8 cellular contexts compared by ENCODE assay signal in the genomic region with DNA sequence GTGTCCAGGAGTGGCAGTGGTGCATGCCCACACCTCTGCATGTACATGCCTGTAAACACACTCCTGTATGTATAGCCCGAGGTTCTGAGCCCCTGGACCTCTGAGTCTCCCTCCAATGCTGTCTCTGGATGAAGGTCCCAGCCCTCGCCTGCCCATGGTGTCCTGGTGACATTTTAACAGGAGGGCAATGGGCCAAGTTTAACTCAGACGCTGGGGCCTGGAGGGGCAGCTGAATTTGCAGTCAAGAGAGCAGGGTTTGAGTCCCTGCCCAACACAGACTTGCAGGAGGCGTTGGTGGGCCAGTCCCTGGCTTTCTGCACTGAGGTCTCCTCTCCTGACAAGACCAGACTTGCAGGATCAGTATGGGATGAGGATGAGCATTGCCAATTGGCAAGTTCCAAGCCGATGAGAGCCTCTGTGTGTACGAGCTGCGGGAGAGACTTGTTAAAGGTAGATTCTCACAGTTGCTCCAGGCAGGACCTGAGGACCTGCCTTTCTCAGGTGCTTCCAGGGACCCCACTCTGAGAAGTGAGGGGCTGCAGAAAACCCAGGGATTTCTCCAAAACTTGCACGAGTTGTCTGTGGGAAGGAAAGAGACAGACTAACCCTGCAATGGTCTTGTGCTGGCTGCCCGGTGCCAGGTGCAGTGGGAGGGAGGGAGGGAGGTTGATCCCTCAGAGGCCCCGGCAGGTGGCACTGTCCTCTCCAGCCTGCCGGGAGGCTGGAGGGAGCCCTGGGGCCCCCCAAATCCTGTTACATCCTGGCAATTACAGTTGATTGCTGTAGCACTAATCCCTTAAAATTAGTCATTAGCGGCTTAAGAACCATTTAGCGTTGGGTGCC.
A peak's percentile ranks its signal among the peaks of the same experiment; 100 is the strongest.
DNase-seq lines count a peak whose midpoint lies in the region; ATAC-seq and TF ChIP-seq lines count a peak whose summit lies in the region.

No MANE protein-coding gene starts in this region.

- no peaks in the 10 kb centered on the region for H3K79me2 ChIP-seq in HCT116 (ENCODE audit: insufficient read depth, low read length)

- H2AFZ ChIP-seq in HCT116 (ENCODE audit: low read depth, low read length, poor library complexity, severe bottlenecking): no peak overlapping the region
- no peak overlapping the region for H2AFZ ChIP-seq in mesenchymal stem cell (ENCODE audit: low read depth, low read length)

- RAD21 ChIA-PET in HCT116 (lab: Charles Lee; ENCODE audit: low non-redundant PET in 1 of 2, low total read pairs in 2 of 2, uncharacterized antibody in 2 of 2, unreplicated experiment in 2 of 2): no interaction called here

- H3K4me1 ChIP-seq in HCT116 (ENCODE audit: control insufficient read depth in 1 of 2, insufficient read depth in 2 of 2, low read length in 2 of 2) (no peaks in the 10 kb centered on the region), mesenchymal stem cell (ENCODE audit: control insufficient read depth, insufficient read depth, low read depth, low read length) (peaks cover 9% of the 10 kb centered on the region)

- no peak overlapping the region for H3K4me2 ChIP-seq in HCT116 (ENCODE audit: low read length)
- H3K4me2 ChIP-seq in mesenchymal stem cell (ENCODE audit: low read length, poor library complexity, severe bottlenecking): no peak overlapping the region

- no peaks in the 10 kb centered on the region for H3K9me2 ChIP-seq in HCT116 (ENCODE audit: insufficient read depth)

- no peak overlapping the region for H3K27ac ChIP-seq in HCT116 (ENCODE audit: low read depth, low read length)
- no peak overlapping the region for H3K27ac ChIP-seq in mesenchymal stem cell (ENCODE audit: low read length, poor library complexity, severe bottlenecking)

- no peaks in the 10 kb centered on the region for H3K27me3 ChIP-seq in HCT116 (ENCODE audit: insufficient read depth, low read length)
- H3K27me3 ChIP-seq in mesenchymal stem cell (ENCODE audit: control insufficient read depth in 1 of 2, insufficient read depth in 1 of 2, low read length in 2 of 2): peaks cover 0 to 5% of the 10 kb centered on the region in 2 experiments

- TF ChIP-seq CTCF in HCT116 (IDR thresholded peaks at IDR 0.05 in 2 of 3, conservative IDR thresholded peaks at IDR 0.05 in 1 of 3; ENCODE audit: borderline replicate concordance in 1 of 3, insufficient read depth in 1 of 3, low read depth in 2 of 3, low read length in 2 of 3): 0 out of 6 replicates have a peak, but pooled peaks of 1 of the 3 experiments have one; percentile 6

- no peak overlapping the region for H3K14ac ChIP-seq in mesenchymal stem cell (ENCODE audit: low read length in 2 of 2)

- no peaks in the 10 kb centered on the region for H3K36me3 ChIP-seq in HCT116 (ENCODE audit: control insufficient read depth in 1 of 2, insufficient read depth in 2 of 2, low read length in 2 of 2)
- peaks cover 0 to 18% of the 10 kb centered on the region in 2 experiments for H3K36me3 ChIP-seq in mesenchymal stem cell (ENCODE audit: control insufficient read depth in 1 of 2, insufficient read depth in 2 of 2, low read depth in 1 of 2, low read length in 2 of 2)

- H3K79me1 ChIP-seq in mesenchymal stem cell (replicated peaks; ENCODE audit: low read length, poor library complexity, severe bottlenecking): no peaks in the 10 kb centered on the region

- no peak overlapping the region for H3K9ac ChIP-seq in HCT116 (ENCODE audit: low read length)
- H3K9ac ChIP-seq in mesenchymal stem cell (ENCODE audit: low read length): no peak overlapping the region

- no peak overlapping the region for H2BK15ac ChIP-seq in mesenchymal stem cell (ENCODE audit: low read depth, poor library complexity, severe bottlenecking)

- POLR2A ChIA-PET in HCT116 (lab: Charles Lee): no interaction called here

- WGBS in mesenchymal stem cell: 81% methylated on average over 13 of the region's 13 CpGs

- no peak overlapping the region for H2BK120ac ChIP-seq in mesenchymal stem cell (ENCODE audit: low read depth, low read length)

- H3K4ac ChIP-seq in mesenchymal stem cell (ENCODE audit: low read depth in 1 of 2, low read length in 2 of 2): no peak overlapping the region

- H2BK12ac ChIP-seq in mesenchymal stem cell (ENCODE audit: low read length in 2 of 2): no peak overlapping the region

- BruUV-seq in HCT116 (replicated peaks; lab: Mats Ljungman, UMichigan): no TSS peak

- H3K23ac ChIP-seq in mesenchymal stem cell (ENCODE audit: low read length in 2 of 2): no peak overlapping the region

- DNase-seq in AG20443 (ENCODE audit: low spot score) (peak; percentile 47), HCT116 (ENCODE audit: low read depth, low spot score) (no peak), kidney glomerular epithelial cell (lab: John Stamatoyannopoulos, UW) (peak; percentile 0), mesenchymal stem cell (no peak)

- TF ChIP-seq RAD21 in HCT116 (IDR thresholded peaks at IDR 0.05; ENCODE audit: low read depth): no peak

- TF ChIP-seq POLR2A in HCT116 (IDR thresholded peaks at IDR 0.05; ENCODE audit: borderline replicate concordance, extremely low read depth, insufficient read depth, insufficient read length): no peak

- H3K4me3 ChIP-seq in HCT116 (replicated peaks in 1 of 2; ENCODE audit: low read depth in 1 of 2, low read length in 2 of 2) (no peak overlapping the region), mesenchymal stem cell (ENCODE audit: insufficient read depth in 1 of 2, low read depth in 1 of 2, low read length in 2 of 2) (no peak overlapping the region)

- no peak overlapping the region for H4K8ac ChIP-seq in mesenchymal stem cell (ENCODE audit: low read length)

- no peak overlapping the region for H3K18ac ChIP-seq in mesenchymal stem cell (ENCODE audit: low read depth in 1 of 2, low read length in 2 of 2)

- no peaks in the 10 kb centered on the region for H4K20me1 ChIP-seq in HCT116 (ENCODE audit: insufficient read depth)

- intact Hi-C loops in HCT116 (cut with micrococcal nuclease): no loop called here

- H2BK5ac ChIP-seq in mesenchymal stem cell (ENCODE audit: low read depth, low read length, poor library complexity, severe bottlenecking): no peak overlapping the region

- ATAC-seq in HCT116: peak; percentile 61; the same call in 1 of the 2 replicates
- peak; percentile 32; the same call in 1 of the 3 replicates for ATAC-seq in SK-N-SH treated with all-trans-retinoic acid at 6 μM for 48 hours
- ATAC-seq in HG03196 (IDR thresholded peaks at IDR 0.05; ENCODE audit: unreplicated experiment): no peak
- no peak for ATAC-seq in GM21576 (IDR thresholded peaks at IDR 0.05; ENCODE audit: unreplicated experiment)
- ATAC-seq in GM18511 (IDR thresholded peaks at IDR 0.05; ENCODE audit: unreplicated experiment): no peak

- H3K9me3 ChIP-seq in HCT116 (ENCODE audit: control insufficient read depth in 1 of 2, insufficient read depth in 1 of 2, low read depth in 1 of 2, low read length in 2 of 2): no peaks in the 10 kb centered on the region
- H3K9me3 ChIP-seq in mesenchymal stem cell (ENCODE audit: control insufficient read depth, low read length): no peaks in the 10 kb centered on the region

- CTCF ChIA-PET in HCT116 (lab: Charles Lee): no interaction called here

- H2AK5ac ChIP-seq in mesenchymal stem cell (ENCODE audit: low read length, severe bottlenecking): no peak overlapping the region

- H4K91ac ChIP-seq in mesenchymal stem cell (ENCODE audit: low read length): no peak overlapping the region

TF ChIP-seq in HCT116, 20 proteins besides CTCF, POLR2A, EP300 and RAD21:
- TF ChIP-seq EZH2 (IDR thresholded peaks at IDR 0.05) (no peak), SIN3A (IDR thresholded peaks at IDR 0.05; ENCODE audit: low read depth) (no peak), SRF (IDR thresholded peaks at IDR 0.05; ENCODE audit: low read depth) (no peak), SP1 (IDR thresholded peaks at IDR 0.05; ENCODE audit: low read depth) (no peak), TCF7L2 (IDR thresholded peaks at IDR 0.05; ENCODE audit: borderline replicate concordance, extremely low read depth, insufficient read depth, insufficient read length) (no peak), ATF3 (IDR thresholded peaks at IDR 0.05) (no peak), ZFX (IDR thresholded peaks at IDR 0.05) (no peak), POLR2AphosphoS5 (IDR thresholded peaks at IDR 0.05; ENCODE audit: low read depth, low read length) (no peak), CEBPB (IDR thresholded peaks at IDR 0.05; ENCODE audit: low read depth) (no peak), JUND (IDR thresholded peaks at IDR 0.05) (no peak), EGR1 (IDR thresholded peaks at IDR 0.05; ENCODE audit: low read depth) (no peak)

TF ChIP-seq in SK-N-SH treated with all-trans-retinoic acid at 6 μM for 48 hours, 23 proteins besides CTCF, POLR2A, EP300 and RAD21:
- TF ChIP-seq SNAI2 (CRISPR knock-in tag; IDR thresholded peaks at IDR 0.05): no peak
- no peak for TF ChIP-seq TCF4 (CRISPR knock-in tag; IDR thresholded peaks at IDR 0.05; ENCODE audit: borderline replicate concordance)
- TF ChIP-seq ISL1 (CRISPR knock-in tag; IDR thresholded peaks at IDR 0.05): no peak
- no peak for TF ChIP-seq BACH2 (CRISPR knock-in tag; IDR thresholded peaks at IDR 0.05; ENCODE audit: borderline replicate concordance)
- no peak for TF ChIP-seq ZNF565 (CRISPR knock-in tag; conservative IDR thresholded peaks at IDR 0.05; ENCODE audit: low read depth)
- TF ChIP-seq ESRRG (CRISPR knock-in tag; IDR thresholded peaks at IDR 0.05): no peak
- TF ChIP-seq ZC3H10 (CRISPR knock-in tag; IDR thresholded peaks at IDR 0.05): no peak
- TF ChIP-seq GLIS3 (CRISPR knock-in tag; IDR thresholded peaks at IDR 0.05): no peak

Comparison
In these comparisons a context has a peak if more than half of its experiments do, and no peak if none do; other contexts are left out.
1. DNase-seq: peak in AG20443 (single experiment) and kidney glomerular epithelial cell (single experiment); none in HCT116 (single experiment) and mesenchymal stem cell (single experiment).
2. ATAC-seq: peak in HCT116 (single experiment) and SK-N-SH treated with all-trans-retinoic acid at 6 μM for 48 hours (single experiment); none in HG03196 (single experiment), GM21576 (single experiment) and GM18511 (single experiment).